In the genomic region with DNA sequence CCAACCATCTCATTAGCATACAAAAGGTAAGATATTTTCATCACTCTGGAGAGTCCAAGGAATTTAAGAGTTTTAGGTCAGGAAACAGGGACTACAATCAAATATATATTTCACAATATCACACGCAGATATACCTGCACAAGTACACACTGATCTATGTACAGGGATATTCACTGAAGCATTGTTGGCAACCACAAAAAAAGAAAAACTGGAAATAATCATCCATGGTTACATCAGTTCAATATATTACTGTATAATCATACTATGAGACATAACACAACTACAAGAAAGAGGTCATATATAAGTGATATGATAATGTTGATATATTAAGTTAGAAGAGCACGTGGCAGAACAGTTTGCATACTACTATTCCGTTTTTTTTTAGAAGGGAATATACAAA, we compare ENCODE assay signal across 22 cellular contexts. TPM values are rescaled to one million over a fixed set of nuclear protein-coding genes. Genes with fewer than 3 reads are reported as not detected.
DNase-seq lines count a peak whose midpoint lies in the region; ATAC-seq and TF ChIP-seq lines count a peak whose summit lies in the region.
"Had no signal": no experiment of that assay in that cellular context is flagged by ENCODE, and none has a peak within 500 bp of the region (broad histone marks: within the 10 kb centered on the region; RNA-seq: fewer than 3 reads in every experiment).

No MANE protein-coding gene starts in this region.

- no peak overlapping the region for H3K18ac ChIP-seq in IMR-90 (ENCODE audit: low read depth, low read length)

- peak overlapping the region in 1 of 2 donors; percentile 64 for H3K4me3 Mint-ChIP-seq in activated T-cell treated with anti-CD3 and anti-CD28 coated beads, Interleukin-2, amount 50 U/mL, for 72 hours
- peak overlapping the region in 4 of 5 experiments; percentile 14 to 79 (median 28) for H3K4me3 Mint-ChIP-seq in brain
- H3K4me3 Mint-ChIP-seq in osteocyte (ENCODE audit: unreplicated experiment): peak overlapping the region; percentile 19
- H3K4me3 Mint-ChIP-seq: IgD-negative memory B cell had no signal

- no peak overlapping the region for H4K5ac ChIP-seq in IMR-90 (ENCODE audit: low read depth, low read length)

- no peak overlapping the region for H3K27ac ChIP-seq in IMR-90 (ENCODE audit: insufficient read depth, low read length)
- H3K27ac ChIP-seq: GM23248, SJSA1 had no signal

- no peak overlapping the region for H3K23ac ChIP-seq in IMR-90 (ENCODE audit: low read depth, low read length)

- no peak overlapping the region for H2AK5ac ChIP-seq in IMR-90 (ENCODE audit: low read depth, low read length)

- no peaks in the 10 kb centered on the region; the same call in 1 of the 2 replicates for H3K27me3 ChIP-seq in IMR-90 (ENCODE audit: control insufficient read depth, insufficient read depth, low read length)
- H3K27me3 ChIP-seq: SJSA1 had no signal

- no peak overlapping the region for H2AK9ac ChIP-seq in IMR-90 (replicated peaks; ENCODE audit: low read depth, low read length, poor library complexity)

- no peaks in the 10 kb centered on the region for H3K4me1 ChIP-seq in IMR-90 (ENCODE audit: control insufficient read depth, insufficient read depth, low read length)

- H3K36me3 Mint-ChIP-seq in activated T-cell treated with anti-CD3 and anti-CD28 coated beads, Interleukin-2, amount 50 U/mL, for 72 hours (ENCODE audit: insufficient read depth in 2 of 2): peaks cover 2 to 4% of the 10 kb centered on the region in 2 donors
- H3K36me3 Mint-ChIP-seq in brain (no peaks in the 10 kb centered on the region), osteocyte (ENCODE audit: unreplicated experiment) (no peaks in the 10 kb centered on the region)

- H2BK15ac ChIP-seq in IMR-90 (ENCODE audit: low read depth, low read length): no peak overlapping the region

- H2AFZ ChIP-seq in IMR-90 (replicated peaks; ENCODE audit: low read length, poor library complexity): no peak overlapping the region
- H2AFZ ChIP-seq: GM23248 had no signal

- H3K9ac ChIP-seq in IMR-90 (ENCODE audit: low read depth, low read length): no peak overlapping the region
- H3K9ac ChIP-seq: GM23248 had no signal

- H3K9me1 ChIP-seq in IMR-90 (ENCODE audit: insufficient read depth, low read length): no peaks in the 10 kb centered on the region; the same call in 1 of the 2 replicates

- no peak overlapping the region for H2BK120ac ChIP-seq in IMR-90 (ENCODE audit: low read depth, low read length)

- no peak overlapping the region for H4K91ac ChIP-seq in IMR-90 (ENCODE audit: insufficient read depth, low read depth, low read length)

- peaks cover 26% of the 10 kb centered on the region for H3K4me1 Mint-ChIP-seq in activated T-cell treated with anti-CD3 and anti-CD28 coated beads, Interleukin-2, amount 50 U/mL, for 72 hours (ENCODE audit: low read depth)
- H3K4me1 Mint-ChIP-seq in brain (peaks cover 39% of the 10 kb centered on the region), osteocyte (ENCODE audit: unreplicated experiment) (peaks cover 24% of the 10 kb centered on the region)

- no peak for TF ChIP-seq POLR2A in IMR-90 (IDR thresholded peaks at IDR 0.05; ENCODE audit: low read depth, low read length)

- no TSS peak for BruUV-seq in IMR-90 (replicated peaks; lab: Mats Ljungman, UMichigan)

- no peak overlapping the region for H4K8ac ChIP-seq in IMR-90 (ENCODE audit: low read depth in 2 of 2, low read length in 2 of 2)

- H2BK20ac ChIP-seq in IMR-90 (ENCODE audit: low read depth, low read length): no peak overlapping the region

- no peak for TF ChIP-seq RAD21 in IMR-90 (IDR thresholded peaks at IDR 0.05; ENCODE audit: low read length)

- WGBS in IMR-90 (ENCODE audit: extremely low coverage in 2 of 2, insufficient read length in 1 of 2), 2 experiments: no CpG with 5 or more reads among the region's 3 CpGs

- H2BK5ac ChIP-seq in IMR-90 (ENCODE audit: low read depth, low read length, poor library complexity, severe bottlenecking): no peak overlapping the region

- POLR2A ChIA-PET in IMR-90 (lab: Charles Lee; ENCODE audit: unreplicated experiment): no interaction called here

- no peak overlapping the region for H3K4me3 ChIP-seq in IMR-90 (ENCODE audit: insufficient read depth, low read depth, low read length)
- H3K4me3 ChIP-seq: GM23248, SJSA1 had no signal

- H3K27ac Mint-ChIP-seq in activated T-cell treated with anti-CD3 and anti-CD28 coated beads, Interleukin-2, amount 50 U/mL, for 72 hours: peak overlapping the region; percentile 28
- H3K27ac Mint-ChIP-seq in brain: peak overlapping the region in 1 of 5 experiments; percentile 30
- H3K27ac Mint-ChIP-seq in osteocyte (ENCODE audit: unreplicated experiment): no peak overlapping the region

- no peak overlapping the region for H3K14ac ChIP-seq in IMR-90 (replicated peaks; ENCODE audit: low read depth, low read length)

- CTCF ChIA-PET in IMR-90 (lab: Yijun Ruan, JAX): no interaction called here

- H3K56ac ChIP-seq in IMR-90 (ENCODE audit: extremely low read depth, insufficient read depth, low read length): no peak overlapping the region

- no peak overlapping the region for H3K4ac ChIP-seq in IMR-90 (ENCODE audit: low read depth, low read length)

- H3K9me3 ChIP-seq in IMR-90 (ENCODE audit: control insufficient read depth, insufficient read depth, low read length): no peaks in the 10 kb centered on the region
- H3K9me3 ChIP-seq: SJSA1 had no signal

- no peaks in the 10 kb centered on the region for H3K36me3 ChIP-seq in IMR-90 (ENCODE audit: control insufficient read depth, insufficient read depth, low read length)
- H3K36me3 ChIP-seq: SJSA1 had no signal

- intact Hi-C loops in IMR-90 (cut with micrococcal nuclease): no loop called here

- no peak overlapping the region for H3K4me2 ChIP-seq in IMR-90 (ENCODE audit: low read depth, low read length)

- peak; percentile 66 to 71 for ATAC-seq in activated T-cell treated with anti-CD3 and anti-CD28 coated beads, Interleukin-2, amount 50 U/mL, for 72 hours (replicated peaks in 1 of 2)
- no peak for ATAC-seq in IMR-90 (ENCODE audit: low read depth)
- ATAC-seq in GM19328 (IDR thresholded peaks at IDR 0.05; ENCODE audit: unreplicated experiment): no peak

- no peaks in the 10 kb centered on the region for H3K79me1 ChIP-seq in IMR-90 (ENCODE audit: low read depth in 1 of 2, low read length in 2 of 2)

- H3K27me3 Mint-ChIP-seq in activated T-cell treated with anti-CD3 and anti-CD28 coated beads, Interleukin-2, amount 50 U/mL, for 72 hours (ENCODE audit: low read depth): peaks cover 45% of the 10 kb centered on the region
- H3K27me3 Mint-ChIP-seq in brain (peaks cover 6% of the 10 kb centered on the region), osteocyte (ENCODE audit: unreplicated experiment) (no peaks in the 10 kb centered on the region)

- dilution Hi-C loops in IMR-90 (cut with HindIII; ENCODE audit: low sequenced_read_pairs, unreplicated experiment): no loop called here

- no peak for DNase-seq in activated T-cell treated with anti-CD3 and anti-CD28 coated beads, Interleukin-2, amount 50 U/mL, for 72 hours
- DNase-seq in activated T-cell treated with anti-CD3 and anti-CD28 coated beads for 4 hours (no peak), IMR-90 (no peak), osteocyte (ENCODE audit: extremely low spot score, unreplicated experiment) (no peak), NCI-H524 (lab: John Stamatoyannopoulos, UW) (no peak)
- DNase-seq: DMS153, DND-41, GM23248, H7, NCI-H1048, NCI-H1417, NCI-H1694, NCI-H2029 treated with DMSO at 0.1 percent for 48 hours, NCI-H446 treated with DMSO at 0.1 percent for 48 hours, NCI-H69, Right ventricle myocardium superior, RPMI8226 had no signal

- no peaks in the 10 kb centered on the region for H3K9me3 Mint-ChIP-seq in activated T-cell treated with anti-CD3 and anti-CD28 coated beads, Interleukin-2, amount 50 U/mL, for 72 hours
- H3K9me3 Mint-ChIP-seq in brain (no peaks in the 10 kb centered on the region), osteocyte (ENCODE audit: unreplicated experiment) (no peaks in the 10 kb centered on the region)

- no peaks in the 10 kb centered on the region for H4K20me1 ChIP-seq in IMR-90 (ENCODE audit: insufficient read depth, low read length)

- in situ Hi-C loops in IMR-90 (cut with MboI; ENCODE audit: low sequenced_read_pairs): no loop called here

- TF ChIP-seq CTCF in IMR-90 (conservative IDR thresholded peaks at IDR 0.05; ENCODE audit: low read depth, low read length): no peak
- no peak for TF ChIP-seq CTCF in brain (conservative IDR thresholded peaks at IDR 0.05)
- no peak for TF ChIP-seq CTCF in osteocyte (IDR thresholded peaks at IDR 0.05)

TF ChIP-seq in IMR-90, 13 proteins besides CTCF, POLR2A, EP300 and RAD21:
- TF ChIP-seq, protein P1, sequence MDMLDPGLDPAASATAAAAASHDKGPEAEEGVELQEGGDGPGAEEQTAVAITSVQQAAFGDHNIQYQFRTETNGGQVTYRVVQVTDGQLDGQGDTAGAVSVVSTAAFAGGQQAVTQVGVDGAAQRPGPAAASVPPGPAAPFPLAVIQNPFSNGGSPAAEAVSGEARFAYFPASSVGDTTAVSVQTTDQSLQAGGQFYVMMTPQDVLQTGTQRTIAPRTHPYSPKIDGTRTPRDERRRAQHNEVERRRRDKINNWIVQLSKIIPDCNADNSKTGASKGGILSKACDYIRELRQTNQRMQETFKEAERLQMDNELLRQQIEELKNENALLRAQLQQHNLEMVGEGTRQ (IDR thresholded peaks at IDR 0.05; ENCODE audit: low read depth, low read length): no peak
- peak; percentile 39 for TF ChIP-seq CEBPB (IDR thresholded peaks at IDR 0.05; ENCODE audit: low read depth, low read length)
- TF ChIP-seq CHD1 (IDR thresholded peaks at IDR 0.05; ENCODE audit: low read depth, low read length): no peak
- TF ChIP-seq MXI1 (IDR thresholded peaks at IDR 0.05; ENCODE audit: borderline replicate concordance, low read depth, low read length): no peak

RNA-seq across cellular contexts. Expression of a gene that starts 2.2 kb away (rescaled TPM):
- 1 to 10 TPM; 1.0 to 3.6 TPM for total RNA-seq in activated T-cell treated with anti-CD3 and anti-CD28 coated beads, Interleukin-2, amount 50 U/mL, for 72 hours
- total RNA-seq in IMR-90 (2012; rRNA removed): 0.54 and 0.56 TPM in 2 replicates
- polyA plus RNA-seq in IMR-90 (2012; rRNA removed): 1.3 and 1.4 TPM in 2 replicates
- 0.77 and 1.6 TPM in 2 replicates for polyA plus RNA-seq in IMR-90 (2012; cell fraction: cytosol; rRNA removed)
- polyA plus RNA-seq in IMR-90 (2012; cell fraction: nucleus; rRNA removed; ENCODE audit: low replicate concordance): 0.96 and 2.3 TPM in 2 replicates
- 33.1 TPM for polyA plus RNA-seq in brain (ENCODE audit: insufficient read depth, low read depth, low replicate concordance)
- 7.7 and 8.4 TPM in 2 replicates for total RNA-seq in osteocyte
- total RNA-seq: A172, SJSA1 had no signal
- polyA plus RNA-seq: IgD-negative memory B cell had no signal

Comparison
In these comparisons a context has a peak if more than half of its experiments do, and no peak if none do; other contexts are left out.
1. ATAC-seq: peak in activated T-cell treated with anti-CD3 and anti-CD28 coated beads, Interleukin-2, amount 50 U/mL, for 72 hours (2 of 2); none in IMR-90 (single experiment) and GM19328 (single experiment).